Comparison of ENCODE assay signal across 13 cellular contexts in the genomic region with DNA sequence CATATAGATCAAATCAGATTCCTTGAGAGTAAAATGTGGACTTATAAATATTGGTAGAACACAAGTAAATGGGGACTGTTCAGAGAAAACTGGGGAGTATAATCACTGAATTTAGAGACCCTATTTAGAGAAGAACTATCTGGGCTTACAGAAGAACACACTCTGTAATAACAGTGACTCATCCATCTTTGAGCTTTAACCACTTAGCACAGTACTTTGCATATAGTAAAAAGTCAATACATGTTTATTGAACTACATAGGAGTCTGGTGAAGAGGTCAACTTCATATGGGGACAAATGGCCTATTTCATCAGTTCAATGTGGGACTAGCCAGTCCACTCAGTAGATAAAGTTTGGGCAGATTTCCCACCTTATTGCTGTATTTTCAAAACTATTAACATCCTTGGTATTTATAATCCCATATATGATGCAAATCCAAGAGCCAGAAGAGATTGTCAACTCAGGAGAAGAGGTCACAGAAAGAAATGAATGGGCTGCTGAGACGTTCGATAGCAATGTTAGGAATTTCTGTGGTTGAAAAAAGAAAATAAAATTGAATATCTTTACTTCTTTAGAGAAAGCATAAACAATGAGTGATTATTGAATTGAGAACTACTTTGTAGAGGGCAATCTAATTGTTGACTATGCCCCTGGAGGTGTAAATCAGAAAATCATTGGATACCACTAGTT.
DNase-seq lines count a peak whose midpoint lies in the region; ATAC-seq and TF ChIP-seq lines count a peak whose summit lies in the region.
"Had no signal": no experiment of that assay in that cellular context is flagged by ENCODE, and none has a peak within 500 bp of the region (broad histone marks: within the 10 kb centered on the region; RNA-seq: fewer than 3 reads in every experiment).

No MANE protein-coding gene starts in this region.

- H3K4me2 ChIP-seq in mammary epithelial cell (ENCODE audit: insufficient read depth, low read depth, low read length), result no peak overlapping the region

- TF ChIP-seq CTCF in mammary epithelial cell (conservative IDR thresholded peaks at IDR 0.05 in 1 of 2, IDR thresholded peaks at IDR 0.05 in 1 of 2; ENCODE audit: extremely low read depth in 1 of 2, insufficient read depth in 1 of 2, low read depth in 1 of 2, low read length in 2 of 2), result no peak
- no peak for TF ChIP-seq CTCF in breast epithelium (IDR thresholded peaks at IDR 0.05)
- no peak for TF ChIP-seq CTCF in foreskin keratinocyte (conservative IDR thresholded peaks at IDR 0.05)
- no peak for TF ChIP-seq CTCF in left ventricle myocardium inferior (IDR thresholded peaks at IDR 0.05; ENCODE audit: borderline replicate concordance)

- dilution Hi-C loops in mammary epithelial cell (cut with HindIII; ENCODE audit: low sequenced_read_pairs), result no loop called here

- in situ Hi-C loops in mammary epithelial cell (cut with MboI; ENCODE audit: low sequenced_read_pairs in 2 of 2), result loop anchor here (25.0 kb wide), 2 partner anchors 326 to 1076 kb away; no protein-coding TSS in a partner anchor

- H3K9me3 ChIP-seq in mammary epithelial cell (replicated peaks; ENCODE audit: insufficient read depth, low read length) (no peaks in the 10 kb centered on the region), breast epithelium (no peaks in the 10 kb centered on the region), adipocyte (ENCODE audit: control insufficient read depth, low read length) (no peaks in the 10 kb centered on the region), left ventricle myocardium inferior (replicated peaks) (no peaks in the 10 kb centered on the region)

- CTCF ChIA-PET in mammary epithelial cell (lab: Charles Lee; ENCODE audit: low non-redundant PET), result no interaction called here

- H3K36me3 ChIP-seq in mammary epithelial cell (ENCODE audit: insufficient read depth, low read length) (no peaks in the 10 kb centered on the region), breast epithelium (no peaks in the 10 kb centered on the region), adipocyte (ENCODE audit: control insufficient read depth, insufficient read depth, low read length, severe bottlenecking) (no peaks in the 10 kb centered on the region), left ventricle myocardium inferior (no peaks in the 10 kb centered on the region)

- BruUV-seq in mammary epithelial cell (replicated peaks; lab: Mats Ljungman, UMichigan), result no TSS peak

- peak; percentile 31 for ATAC-seq in foreskin keratinocyte

- H3K9ac ChIP-seq in mammary epithelial cell (ENCODE audit: insufficient read depth, low read length) (no peak overlapping the region), adipocyte (ENCODE audit: low read length) (no peak overlapping the region)

- H3K4me1 ChIP-seq in mammary epithelial cell (ENCODE audit: insufficient read depth, low read length) (peaks cover 2% of the 10 kb centered on the region), breast epithelium (no peaks in the 10 kb centered on the region), adipocyte (ENCODE audit: control insufficient read depth, insufficient read depth, low read length) (peaks cover 10% of the 10 kb centered on the region), foreskin keratinocyte (no peaks in the 10 kb centered on the region), left ventricle myocardium inferior (peaks cover 16% of the 10 kb centered on the region)

- intact Hi-C loops in mammary epithelial cell (cut with micrococcal nuclease) (no loop called here), breast epithelium (cut with DNase I; ENCODE audit: low total_unique reads) (loop anchor here (5.0 kb wide), 1 partner anchor 251 kb away; no protein-coding TSS in a partner anchor), left ventricle myocardium inferior (cut with micrococcal nuclease) (no loop called here)

- H4K20me1 ChIP-seq in mammary epithelial cell (ENCODE audit: insufficient read depth, low read length), result no peaks in the 10 kb centered on the region

- H3K27me3 ChIP-seq in mammary epithelial cell (ENCODE audit: insufficient read depth, low read length) (no peaks in the 10 kb centered on the region), breast epithelium (no peaks in the 10 kb centered on the region), adipocyte (replicated peaks; ENCODE audit: control insufficient read depth, insufficient read depth, low read length) (no peaks in the 10 kb centered on the region), foreskin keratinocyte (no peaks in the 10 kb centered on the region), left ventricle myocardium inferior (ENCODE audit: low read depth) (no peaks in the 10 kb centered on the region)

- no peak for TF ChIP-seq POLR2A in breast epithelium (IDR thresholded peaks at IDR 0.05)

- WGBS in mammary epithelial cell (ENCODE audit: low coverage, missing lambda C conversion rate), result 70% methylated on average over 2 of the region's 2 CpGs

- H3K79me2 ChIP-seq in mammary epithelial cell (ENCODE audit: insufficient read depth, low read length), result no peaks in the 10 kb centered on the region

- H3K4me3 ChIP-seq in mammary epithelial cell (replicated peaks in 1 of 3; ENCODE audit: insufficient read depth in 1 of 3, low read depth in 2 of 3, low read length in 3 of 3) (no peak overlapping the region), breast epithelium (no peak overlapping the region), adipocyte (ENCODE audit: low read length) (no peak overlapping the region), left ventricle myocardium inferior (no peak overlapping the region)

- H2AFZ ChIP-seq in mammary epithelial cell (ENCODE audit: low read depth, low read length), result no peak overlapping the region

- H3K27ac ChIP-seq in mammary epithelial cell (ENCODE audit: insufficient read depth, low read depth, low read length) (no peak overlapping the region), breast epithelium (no peak overlapping the region), foreskin keratinocyte (no peak overlapping the region), left ventricle myocardium inferior (replicated peaks) (no peak overlapping the region)
- H3K27ac ChIP-seq: VCaP had no signal

- DNase-seq in mammary epithelial cell, result peak; percentile 17
- DNase-seq in breast epithelium (ENCODE audit: low spot score in 2 of 2), result no peak
- DNase-seq in adipocyte (ENCODE audit: low read depth), result peak; percentile 65
- DNase-seq in foreskin keratinocyte, result peak in 1 of 2 donors; percentile 25
- no peak for DNase-seq in left ventricle myocardium inferior
- DNase-seq in OCI-M1 (lab: John Stamatoyannopoulos, UW), result no peak
- DNase-seq in H4 (ENCODE audit: low spot score), result no peak
- DNase-seq in inferior parietal cortex (ENCODE audit: extremely low spot score), result no peak
- DNase-seq: aorta, NCI-H1694, SIG-M5, trophoblast cell had no signal

Comparison
In these comparisons a context has a peak if more than half of its experiments do, and no peak if none do; other contexts are left out.
1. DNase-seq: peak in mammary epithelial cell (single experiment) and adipocyte (single experiment); none in breast epithelium (0 of 2), left ventricle myocardium inferior (single experiment), OCI-M1 (single experiment), H4 (single experiment) and inferior parietal cortex (single experiment).